Comparison of ENCODE assay signal across 8 cellular contexts in the genomic region with DNA sequence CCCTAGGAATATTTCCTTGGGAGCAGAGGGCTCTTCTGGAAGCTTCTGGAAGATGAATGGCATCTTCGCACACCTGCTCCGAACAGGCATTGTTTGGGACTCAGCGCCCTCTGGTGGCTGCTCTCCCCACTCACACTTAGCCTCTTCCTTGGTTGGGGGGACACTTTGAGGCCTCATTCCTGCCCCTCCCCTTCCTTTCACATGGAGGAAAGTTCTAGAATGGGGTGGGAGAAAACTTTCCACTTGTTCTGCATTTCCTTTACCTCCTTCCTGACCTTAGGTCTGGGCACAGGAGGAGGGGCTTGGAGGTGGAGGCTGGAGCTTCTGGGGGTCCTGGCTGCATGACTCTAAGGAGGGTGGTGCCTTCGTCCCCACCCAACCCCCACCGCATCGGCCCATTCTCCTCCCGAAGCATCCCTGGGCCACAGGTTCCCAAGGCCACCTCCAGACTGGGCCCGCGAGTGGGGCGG.
DNase-seq lines count a peak whose midpoint lies in the region; ATAC-seq lines count a peak whose summit lies in the region.

No MANE protein-coding gene starts in this region.

- DNase-seq in NOMO-1 treated with DMSO at 0.1 percent for 48 hours (lab: John Stamatoyannopoulos, UW; ENCODE audit: unreplicated experiment): peak; percentile 5
- no peak for DNase-seq in NOMO-1 treated with dmso at 0.1 percent for 144 hours (lab: John Stamatoyannopoulos, UW; ENCODE audit: unreplicated experiment)
- peak; percentile 18 to 41 for DNase-seq in SHP77 (lab: John Stamatoyannopoulos, UW)
- peak in 37 of 58 donors; percentile 2 to 75 (median 16) for DNase-seq in anterior cingulate cortex (lab: John Stamatoyannopoulos, UW)
- DNase-seq in hippocampal formation (lab: John Stamatoyannopoulos, UW): peak; percentile 1 to 13
- DNase-seq in stimulated activated CD4-positive, alpha-beta T cell treated with anti-CD3 and anti-CD28 coated beads, Interleukin-1b, Interleukin-23, amount 100 ng/mL, for 24 hours (ENCODE audit: low read depth in 4 of 4, low spot score in 1 of 4): peak; percentile 7 to 30 (median 20)

- ATAC-seq in HG03045 (IDR thresholded peaks at IDR 0.05; ENCODE audit: unreplicated experiment) (peak; percentile 45), HG03565 (IDR thresholded peaks at IDR 0.05; ENCODE audit: unreplicated experiment) (no peak)
